ENCODE assay signal across 11 cellular contexts in the genomic region with DNA sequence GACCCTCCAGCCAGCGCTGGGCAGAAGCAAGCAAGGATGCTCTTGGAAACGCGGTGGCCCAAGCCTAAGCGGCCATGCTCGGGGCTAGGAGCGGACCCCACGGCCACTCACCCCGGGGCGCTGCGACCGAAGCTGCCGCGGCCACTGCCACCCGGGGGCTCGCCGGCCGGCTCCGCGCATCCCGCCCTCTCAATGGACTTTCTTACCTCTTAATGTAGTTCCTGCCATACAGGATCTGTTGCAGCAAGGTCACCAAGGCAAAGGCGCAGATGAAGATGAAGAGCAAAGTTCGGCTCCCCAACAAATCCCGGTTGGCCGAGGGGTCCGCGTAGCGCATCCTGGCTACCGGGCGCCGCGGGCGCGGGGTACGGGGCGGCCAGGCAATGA. TPM values are rescaled to one million over a fixed set of nuclear protein-coding genes. Genes with fewer than 3 reads are reported as not detected.
DNase-seq lines count a peak whose midpoint lies in the region; TF ChIP-seq lines count a peak whose summit lies in the region.
"Had no signal": no experiment of that assay in that cellular context is flagged by ENCODE, and none has a peak within 500 bp of the region (broad histone marks: within the 10 kb centered on the region; RNA-seq: fewer than 3 reads in every experiment).

No MANE protein-coding gene starts in this region.

- peaks cover 65% of the 10 kb centered on the region for H3K27me3 Mint-ChIP-seq in activated CD4-positive, alpha-beta T cell treated with anti-CD3 and anti-CD28 coated beads, Interleukin-2, amount 10 ng/mL, durations not matched to agents 24 days and 14 days

- DNase-seq in activated CD4-positive, alpha-beta T cell treated with anti-CD3 and anti-CD28 coated beads, Interleukin-2, amount 10 ng/mL, durations not matched to agents 24 days and 14 days, result no peak
- no peak for DNase-seq in activated CD4-positive, alpha-beta T cell treated with anti-CD3 and anti-CD28 coated beads, Interleukin-2, amount 50 U/mL, for 4 hours
- peak in 3 of 7 donors; percentile 19 to 30 (median 25) for DNase-seq in adrenal gland
- DNase-seq in activated effector memory CD4-positive, alpha-beta T cell treated with anti-CD3 and anti-CD28 coated beads, Interleukin-2, amount 50 U/mL, for 16 hours, result no peak
- no peak for DNase-seq in lower leg skin (ENCODE audit: low spot score in 2 of 2)
- DNase-seq in amniotic stem cell (lab: John Stamatoyannopoulos, UW), result no peak
- DNase-seq: activated naive CD4-positive, alpha-beta T cell treated with anti-CD3 and anti-CD28 coated beads for 36 hours; naive thymus-derived CD8-positive, alpha-beta T cell; NCI-H446 treated with DMSO at 0.1 percent for 48 hours had no signal

- TF ChIP-seq POLR2A in adrenal gland (IDR thresholded peaks at IDR 0.05), result no peak
- no peak for TF ChIP-seq POLR2A in lower leg skin (IDR thresholded peaks at IDR 0.05)

- H3K27ac Mint-ChIP-seq in activated CD4-positive, alpha-beta T cell treated with anti-CD3 and anti-CD28 coated beads, Interleukin-2, amount 10 ng/mL, durations not matched to agents 24 days and 14 days, result no peak overlapping the region
- H3K27ac Mint-ChIP-seq: activated naive CD4-positive, alpha-beta T cell treated with anti-CD3 and anti-CD28 coated beads for 36 hours; naive thymus-derived CD8-positive, alpha-beta T cell had no signal

- peaks cover 9% of the 10 kb centered on the region for H3K4me1 Mint-ChIP-seq in activated CD4-positive, alpha-beta T cell treated with anti-CD3 and anti-CD28 coated beads, Interleukin-2, amount 10 ng/mL, durations not matched to agents 24 days and 14 days

- peak overlapping the region in 3 of 4 donors; percentile 22 to 71 (median 48) for H3K4me3 ChIP-seq in adrenal gland
- H3K4me3 ChIP-seq in iPS-20b (ENCODE audit: low read length), result peak overlapping the region; percentile 74; the same call in 1 of the 2 replicates
- H3K4me3 ChIP-seq in lower leg skin (ENCODE audit: low read depth, poor library complexity, severe bottlenecking), result no peak overlapping the region

- H3K9me3 ChIP-seq in adrenal gland (replicated peaks in 1 of 3), result no peaks in the 10 kb centered on the region
- no peaks in the 10 kb centered on the region for H3K9me3 ChIP-seq in iPS-20b (ENCODE audit: insufficient read depth, low read depth, low read length)

- intact Hi-C loops in activated CD4-positive, alpha-beta T cell treated with anti-CD3 and anti-CD28 coated beads, Interleukin-2, amount 10 ng/mL, durations not matched to agents 24 days and 14 days (cut with micrococcal nuclease), result loop anchor here (5.0 to 10.0 kb wide), 2 partner anchors 161 to 489 kb away; partner anchors contain the start of genes KATNAL2 and PIAS2
- intact Hi-C loops in adrenal gland (cut with DNase I) (loop anchor here in 1 of 2 donors (10.0 kb wide), 2 partner anchors 51 to 81 kb away; no protein-coding TSS in a partner anchor), lower leg skin (cut with DNase I; ENCODE audit: low total_unique reads) (no loop called here)

- peak overlapping the region in 4 of 5 donors; percentile 74 to 89 (median 89) for H3K27ac ChIP-seq in adrenal gland
- H3K27ac ChIP-seq in iPS-20b (ENCODE audit: low read length), result no peak overlapping the region
- H3K27ac ChIP-seq in temporal lobe (ENCODE audit: low read depth, low read length), result peak overlapping the region; percentile 65

- peak overlapping the region; percentile 56 for H3K4me3 Mint-ChIP-seq in activated CD4-positive, alpha-beta T cell treated with anti-CD3 and anti-CD28 coated beads, Interleukin-2, amount 10 ng/mL, durations not matched to agents 24 days and 14 days

- H3K36me3 ChIP-seq in adrenal gland (replicated peaks in 1 of 2) (no peaks in the 10 kb centered on the region), iPS-20b (ENCODE audit: insufficient read depth, low read depth, low read length) (no peaks in the 10 kb centered on the region)

- TF ChIP-seq CTCF in adrenal gland (IDR thresholded peaks at IDR 0.05), result no peak
- TF ChIP-seq CTCF in lower leg skin (IDR thresholded peaks at IDR 0.05), result no peak

- H3K4me1 ChIP-seq in adrenal gland (replicated peaks in 1 of 2) (peaks cover 5 to 28% of the 10 kb centered on the region in 2 donors), iPS-20b (ENCODE audit: insufficient read depth, low read length) (no peaks in the 10 kb centered on the region; the same call in 1 of the 2 replicates)

- no peak overlapping the region for H3K9ac ChIP-seq in iPS-20b (ENCODE audit: low read depth, low read length)

- H3K27me3 ChIP-seq in adrenal gland, result no peaks in the 10 kb centered on the region
- H3K27me3 ChIP-seq in iPS-20b (ENCODE audit: insufficient read depth, low read length), result peaks cover 74% of the 10 kb centered on the region

- H3K9me3 Mint-ChIP-seq in activated CD4-positive, alpha-beta T cell treated with anti-CD3 and anti-CD28 coated beads, Interleukin-2, amount 10 ng/mL, durations not matched to agents 24 days and 14 days, result peaks cover 3% of the 10 kb centered on the region
- H3K9me3 Mint-ChIP-seq: activated naive CD4-positive, alpha-beta T cell treated with anti-CD3 and anti-CD28 coated beads for 36 hours; naive thymus-derived CD8-positive, alpha-beta T cell had no signal

- no peaks in the 10 kb centered on the region for H3K36me3 Mint-ChIP-seq in activated CD4-positive, alpha-beta T cell treated with anti-CD3 and anti-CD28 coated beads, Interleukin-2, amount 10 ng/mL, durations not matched to agents 24 days and 14 days (ENCODE audit: low read depth)
- H3K36me3 Mint-ChIP-seq: naive thymus-derived CD8-positive, alpha-beta T cell had no signal

- 0 to 4% (median 1%) methylated on average over 7 to 35 of the region's 35 CpGs for WGBS in adrenal gland, 4 donors
- WGBS in lower leg skin, 2 donors, result 1 to 4% methylated on average over 28 to 35 of the region's 35 CpGs

RNA-seq across cellular contexts. Expression of gene ST8SIA5, which starts 0.7 kb away (rescaled TPM):
- not detected in 2 replicates for total RNA-seq in activated CD4-positive, alpha-beta T cell treated with anti-CD3 and anti-CD28 coated beads, Interleukin-2, amount 10 ng/mL, durations not matched to agents 24 days and 14 days
- 10 to 100 TPM in 7 of 8 donors, 1 to 10 TPM in 1; 8.9 to 77.5 (median 23.9) TPM for total RNA-seq in adrenal gland
- polyA plus RNA-seq in adrenal gland, result 10 to 100 TPM; 18.4 to 47.2 (median 30.2) TPM
- total RNA-seq in temporal lobe, result 13.3 TPM
- total RNA-seq in lower leg skin, result not detected
- total RNA-seq: activated naive CD4-positive, alpha-beta T cell treated with anti-CD3 and anti-CD28 coated beads for 36 hours had no signal
- polyA plus RNA-seq: naive thymus-derived CD8-positive, alpha-beta T cell had no signal
